Comparison of ENCODE assay signal across 16 cellular contexts in genomic region chr6:34692280-34692679, GRCh38. TPM values are rescaled to one million over a fixed set of nuclear protein-coding genes. Genes with fewer than 3 reads are reported as not detected.
DNase-seq lines count a peak whose midpoint lies in the region; ATAC-seq and TF ChIP-seq lines count a peak whose summit lies in the region.
"Had no signal": no experiment of that assay in that cellular context is flagged by ENCODE, and none has a peak within 500 bp of the region (broad histone marks: within the 10 kb centered on the region; RNA-seq: fewer than 3 reads in every experiment).

No MANE protein-coding gene starts in this region.

- H3K9me3 Mint-ChIP-seq in activated B cell treated with CpG ODN at 0.5 μM for 24 hours, result no peaks in the 10 kb centered on the region

- no peak overlapping the region for H3K4me3 Mint-ChIP-seq in activated B cell treated with CpG ODN at 0.5 μM for 24 hours

- no peak overlapping the region for H2BK5ac ChIP-seq in trophoblast cell (ENCODE audit: low read depth, low read length, poor library complexity)

- peaks cover 69% of the 10 kb centered on the region for H3K4me1 Mint-ChIP-seq in activated B cell treated with CpG ODN at 0.5 μM for 24 hours

- H3K79me2 ChIP-seq in trophoblast cell (ENCODE audit: control insufficient read depth, insufficient read depth, low read length, poor library complexity), result peaks cover 21% of the 10 kb centered on the region

- POLR2A ChIA-PET in HEK293 (lab: Yijun Ruan, JAX) (interaction anchor here (2.5 kb wide), 1 partner anchor 65 kb away, joined by 6 read pairs; the partner anchor contains the start of gene SNRPC), activated B cell treated with CpG ODN at 0.5 μM for 24 hours (lab: Charles Lee) (no interaction called here)

- no peak overlapping the region for H4K91ac ChIP-seq in trophoblast cell (ENCODE audit: low read depth, low read length)

- no peak overlapping the region for H3K4me2 ChIP-seq in trophoblast cell (ENCODE audit: low read length)
- H3K4me2 ChIP-seq: KMS-11 had no signal

- H3K79me1 ChIP-seq in trophoblast cell (ENCODE audit: low read length), result peaks cover 11% of the 10 kb centered on the region

- H3K23ac ChIP-seq in trophoblast cell (ENCODE audit: low read length), result no peak overlapping the region

- H3K4me1 ChIP-seq in HEK293 (ENCODE audit: control insufficient read depth, insufficient read depth, low read length) (peaks cover 3% of the 10 kb centered on the region; the same call in 1 of the 2 replicates), trophoblast cell (ENCODE audit: control insufficient read depth in 1 of 2, insufficient read depth in 2 of 2, low read length in 2 of 2) (peaks cover 6 to 12% of the 10 kb centered on the region in 2 experiments)

- intact Hi-C loops in activated B cell treated with CpG ODN at 0.5 μM for 24 hours (cut with micrococcal nuclease), result no loop called here

- peak overlapping the region; percentile 29 for H3K4ac ChIP-seq in trophoblast cell (ENCODE audit: low read depth, low read length)

- no peaks in the 10 kb centered on the region for H3K27me3 ChIP-seq in trophoblast cell (ENCODE audit: insufficient read depth, low read length)

- peaks cover 2 to 13% of the 10 kb centered on the region in 2 experiments; a peak in 2 of 3 replicates for H3K36me3 ChIP-seq in HEK293 (ENCODE audit: control insufficient read depth in 2 of 2, insufficient read depth in 1 of 2, low read length in 2 of 2)
- peaks cover 0 to 2% of the 10 kb centered on the region in 2 experiments for H3K36me3 ChIP-seq in trophoblast cell (ENCODE audit: control insufficient read depth in 1 of 2, insufficient read depth in 2 of 2, low read length in 2 of 2)

- no peak overlapping the region for H2BK120ac ChIP-seq in trophoblast cell (ENCODE audit: insufficient read depth, low read length, poor library complexity)

- H3K27ac ChIP-seq in HEK293 (ENCODE audit: extremely low read depth, low read depth, low read length), result no peak overlapping the region
- H3K27ac ChIP-seq in trophoblast cell (ENCODE audit: low read depth, low read length), result no peak overlapping the region
- H3K27ac ChIP-seq: HL-60, KMS-11 had no signal

- no peak overlapping the region for H3K9ac ChIP-seq in trophoblast cell (ENCODE audit: low read length)
- H3K9ac ChIP-seq: KMS-11 had no signal

- WGBS in trophoblast cell (ENCODE audit: extremely low coverage, insufficient coverage, insufficient read length), result no CpG with 5 or more reads among the region's 4 CpGs

- H2AFZ ChIP-seq in trophoblast cell (ENCODE audit: insufficient read depth, low read length, poor library complexity), result no peak overlapping the region

- H3K36me3 Mint-ChIP-seq in activated B cell treated with CpG ODN at 0.5 μM for 24 hours (ENCODE audit: low read depth), result peaks cover 31% of the 10 kb centered on the region

- H4K12ac ChIP-seq in trophoblast cell (ENCODE audit: low read depth, low read length), result no peak overlapping the region

- H2BK12ac ChIP-seq in trophoblast cell (ENCODE audit: low read length), result no peak overlapping the region

- no peaks in the 10 kb centered on the region for H3K9me3 ChIP-seq in HEK293 (ENCODE audit: control insufficient read depth, insufficient read depth, low read depth, low read length)
- no peaks in the 10 kb centered on the region for H3K9me3 ChIP-seq in trophoblast cell (ENCODE audit: insufficient read depth, low read depth, low read length)

- H3K4me3 ChIP-seq in HEK293 (ENCODE audit: low read depth, low read length), result no peak overlapping the region
- no peak overlapping the region for H3K4me3 ChIP-seq in trophoblast cell (ENCODE audit: low read depth, low read length)

- in situ Hi-C loops in Caki2 (cut with HindIII; ENCODE audit: low pct_unique_long_range_greater_than_20kb, low sequenced_read_pairs), result no loop called here

- no peak overlapping the region for H3K14ac ChIP-seq in trophoblast cell (ENCODE audit: low read length)

- H3K18ac ChIP-seq in trophoblast cell (ENCODE audit: low read length), result no peak overlapping the region

- DNase-seq in Caki2 (ENCODE audit: low read depth), result peak; percentile 29
- no peak for DNase-seq in activated B cell treated with CpG ODN at 0.5 μM for 24 hours
- DNase-seq in trophoblast cell, result no peak
- no peak for DNase-seq in AG08395 (ENCODE audit: low spot score)
- DNase-seq in NCI-H2227 (lab: John Stamatoyannopoulos, UW; ENCODE audit: unreplicated experiment), result no peak
- DNase-seq: AML-193, COR-L47, DMS153, H7, NCI-H146, NCI-H2081 treated with DMSO at 0.1 percent for 48 hours, T-helper 1 cell had no signal

- H2AK5ac ChIP-seq in trophoblast cell (ENCODE audit: low read length), result no peak overlapping the region

- CTCF ChIA-PET in HEK293 (lab: Yijun Ruan, JAX), result interaction anchor here (0.7 to 1.3 kb wide), 2 partner anchors 9 to 179 kb away, joined by 4 read pairs; no protein-coding TSS in a partner anchor
- CTCF ChIA-PET in activated B cell treated with CpG ODN at 0.5 μM for 24 hours (lab: Charles Lee), result no interaction called here

- H4K8ac ChIP-seq in trophoblast cell (ENCODE audit: low read depth, low read length), result no peak overlapping the region

- peak overlapping the region; percentile 18 for H3K27ac Mint-ChIP-seq in activated B cell treated with CpG ODN at 0.5 μM for 24 hours

- ATAC-seq in activated B cell treated with CpG ODN at 0.5 μM for 24 hours (ENCODE audit: low read depth) (no peak), HG02885 (IDR thresholded peaks at IDR 0.05; ENCODE audit: poor library complexity, unreplicated experiment) (no peak)

- TF ChIP-seq CTCF in HEK293 (tag by site-specific recombination; IDR thresholded peaks at IDR 0.05) (no peak), activated B cell treated with CpG ODN at 0.5 μM for 24 hours (IDR thresholded peaks at IDR 0.05) (no peak)

- H3K27me3 Mint-ChIP-seq in activated B cell treated with CpG ODN at 0.5 μM for 24 hours, result no peaks in the 10 kb centered on the region

TF ChIP-seq in HEK293, 187 proteins besides CTCF, POLR2A, EP300 and RAD21 (continues in another document):
- TF ChIP-seq BCL11B (tag by site-specific recombination; IDR thresholded peaks at IDR 0.05; ENCODE audit: low read depth) (no peak), PATZ1 (tag by site-specific recombination; IDR thresholded peaks at IDR 0.05) (no peak), ZNF580 (tag by site-specific recombination; IDR thresholded peaks at IDR 0.05) (no peak), SCRT1 (tag by site-specific recombination; IDR thresholded peaks at IDR 0.05; ENCODE audit: borderline replicate concordance) (peak; percentile 59; the same call in 1 of the 2 replicates), ATF2 (tag by site-specific recombination; IDR thresholded peaks at IDR 0.05; ENCODE audit: low read depth) (no peak), ZNF221 (tag by site-specific recombination; IDR thresholded peaks at IDR 0.05; ENCODE audit: borderline replicate concordance) (no peak), ZNF529 (tag by site-specific recombination; IDR thresholded peaks at IDR 0.05; ENCODE audit: insufficient replicate concordance) (no peak), ZNF292 (tag by site-specific recombination; IDR thresholded peaks at IDR 0.05; ENCODE audit: borderline replicate concordance, low read depth) (no peak), ZNF449 (tag by site-specific recombination; IDR thresholded peaks at IDR 0.05) (no peak), ZNF629 (tag by site-specific recombination; IDR thresholded peaks at IDR 0.05) (0 out of 2 replicates have a peak, but pooled peaks have one; percentile 12)

RNA-seq across cellular contexts. Expression of gene ILRUN, which starts 4.3 kb away (rescaled TPM):
- total RNA-seq in Caki2 (2014; rRNA removed; shearing (Covaris generic); ENCODE audit: low replicate concordance), result 46.1 and 54.5 TPM in 2 replicates
- 71.0 and 84.4 TPM in 2 replicates for total RNA-seq in activated B cell treated with CpG ODN at 0.5 μM for 24 hours
- 39.4 and 41.5 TPM in 2 replicates for polyA plus RNA-seq in trophoblast cell (2013)
